ENCODE assay signal across 8 cellular contexts in genomic region chr17:58513391-58513912, GRCh38. TPM values are rescaled to one million over a fixed set of nuclear protein-coding genes. Genes with fewer than 3 reads are reported as not detected.
DNase-seq lines count a peak whose midpoint lies in the region; ATAC-seq and TF ChIP-seq lines count a peak whose summit lies in the region.

No MANE protein-coding gene starts in this region.

- no peak overlapping the region for H2BK5ac ChIP-seq in IMR-90 (ENCODE audit: low read depth, low read length, poor library complexity, severe bottlenecking)

- peak overlapping the region in 1 of 2 experiments; percentile 50; a peak in 2 of 4 replicates for H4K8ac ChIP-seq in IMR-90 (ENCODE audit: low read depth in 2 of 2, low read length in 2 of 2)

- no peak for TF ChIP-seq CTCF in IMR-90 (conservative IDR thresholded peaks at IDR 0.05; ENCODE audit: low read depth, low read length)

- POLR2A ChIA-PET in IMR-90 (lab: Charles Lee; ENCODE audit: unreplicated experiment) = no interaction called here

- in situ Hi-C loops in IMR-90 (cut with MboI; ENCODE audit: low sequenced_read_pairs) = loop anchor here (10.0 kb wide), 1 partner anchor 121 kb away; no protein-coding TSS in a partner anchor

- ATAC-seq in IMR-90 (ENCODE audit: low read depth) (no peak), HG03045 (IDR thresholded peaks at IDR 0.05; ENCODE audit: unreplicated experiment) (no peak)

- H3K9me1 ChIP-seq in IMR-90 (ENCODE audit: insufficient read depth, low read length) = peaks cover 22% of the 10 kb centered on the region; the same call in 1 of the 2 replicates

- H4K20me1 ChIP-seq in IMR-90 (ENCODE audit: insufficient read depth, low read length) = peaks cover 4% of the 10 kb centered on the region; the same call in 1 of the 2 replicates

- H2AK9ac ChIP-seq in IMR-90 (replicated peaks; ENCODE audit: low read depth, low read length, poor library complexity) = peak overlapping the region; percentile 98

- H3K4me3 ChIP-seq in IMR-90 (ENCODE audit: insufficient read depth, low read depth, low read length) = peak overlapping the region; percentile 64
- peak overlapping the region; percentile 80 for H3K4me3 ChIP-seq in adipocyte (ENCODE audit: low read length)
- H3K4me3 ChIP-seq in mesodermal cell (ENCODE audit: extremely low read depth, insufficient read depth, low read length, poor library complexity, severe bottlenecking) = peak overlapping the region; percentile 62

- peaks cover 12% of the 10 kb centered on the region; the same call in 1 of the 2 replicates for H3K4me1 ChIP-seq in IMR-90 (ENCODE audit: control insufficient read depth, insufficient read depth, low read length)
- H3K4me1 ChIP-seq in adipocyte (ENCODE audit: control insufficient read depth, insufficient read depth, low read length) = peaks cover 18% of the 10 kb centered on the region
- H3K4me1 ChIP-seq in mesodermal cell (ENCODE audit: control insufficient read depth, insufficient read depth, low read length, poor library complexity, severe bottlenecking) = peaks cover 3% of the 10 kb centered on the region

- no peak overlapping the region for H2AK5ac ChIP-seq in IMR-90 (ENCODE audit: low read depth, low read length)

- H3K27me3 ChIP-seq in IMR-90 (ENCODE audit: control insufficient read depth, insufficient read depth, low read length) (no peaks in the 10 kb centered on the region), adipocyte (replicated peaks; ENCODE audit: control insufficient read depth, insufficient read depth, low read length) (no peaks in the 10 kb centered on the region)

- 0% methylated on average over 1 of the region's 12 CpGs; no CpG with 5 or more reads in 1 of the 2 experiments for WGBS in IMR-90 (ENCODE audit: extremely low coverage in 2 of 2, insufficient read length in 1 of 2), 2 experiments
- WGBS in mesodermal cell (ENCODE audit: insufficient coverage in 2 of 2), 2 experiments = 22 to 32% methylated on average over 5 to 11 of the region's 12 CpGs

- no peak overlapping the region for H3K56ac ChIP-seq in IMR-90 (ENCODE audit: extremely low read depth, insufficient read depth, low read length)

- peak overlapping the region; percentile 89 for H2AFZ ChIP-seq in IMR-90 (replicated peaks; ENCODE audit: low read length, poor library complexity)

- no peak overlapping the region for H2BK15ac ChIP-seq in IMR-90 (ENCODE audit: low read depth, low read length)

- H3K27ac ChIP-seq in IMR-90 (ENCODE audit: insufficient read depth, low read length) = no peak overlapping the region
- H3K27ac ChIP-seq in mesodermal cell (ENCODE audit: low read depth, low read length, severe bottlenecking) = no peak overlapping the region

- TF ChIP-seq POLR2A in IMR-90 (IDR thresholded peaks at IDR 0.05; ENCODE audit: low read depth, low read length) = no peak

- dilution Hi-C loops in IMR-90 (cut with HindIII; ENCODE audit: low sequenced_read_pairs, unreplicated experiment) = no loop called here

- no peak overlapping the region for H4K5ac ChIP-seq in IMR-90 (ENCODE audit: low read depth, low read length)

- H3K9me3 ChIP-seq in IMR-90 (ENCODE audit: control insufficient read depth, insufficient read depth, low read length) = no peaks in the 10 kb centered on the region
- no peaks in the 10 kb centered on the region for H3K9me3 ChIP-seq in adipocyte (ENCODE audit: control insufficient read depth, low read length)
- no peaks in the 10 kb centered on the region for H3K9me3 ChIP-seq in mesodermal cell (ENCODE audit: control insufficient read depth, low read length)

- H3K9ac ChIP-seq in IMR-90 (ENCODE audit: low read depth, low read length) = peak overlapping the region; percentile 63
- no peak overlapping the region for H3K9ac ChIP-seq in adipocyte (ENCODE audit: low read length)

- no peak overlapping the region for H2BK20ac ChIP-seq in IMR-90 (ENCODE audit: low read depth, low read length)

- CTCF ChIA-PET in IMR-90 (lab: Yijun Ruan, JAX) = no interaction called here

- no peak overlapping the region for H3K23ac ChIP-seq in IMR-90 (ENCODE audit: low read depth, low read length)

- TF ChIP-seq RAD21 in IMR-90 (IDR thresholded peaks at IDR 0.05; ENCODE audit: low read length) = no peak

- BruUV-seq in IMR-90 (replicated peaks; lab: Mats Ljungman, UMichigan) = no TSS peak

- no peak overlapping the region for H4K91ac ChIP-seq in IMR-90 (ENCODE audit: insufficient read depth, low read depth, low read length)

- H3K4me2 ChIP-seq in IMR-90 (ENCODE audit: low read depth, low read length) = peak overlapping the region; percentile 80

- 0 out of 2 replicates have a peak overlapping the region, but pooled peaks have one; percentile 68 for H3K4ac ChIP-seq in IMR-90 (ENCODE audit: low read depth, low read length)

- no peak overlapping the region for H3K18ac ChIP-seq in IMR-90 (ENCODE audit: low read depth, low read length)

- peaks cover 5 to 54% of the 10 kb centered on the region in 2 experiments; a peak in 3 of 4 replicates for H3K79me1 ChIP-seq in IMR-90 (ENCODE audit: low read depth in 1 of 2, low read length in 2 of 2)

- H3K14ac ChIP-seq in IMR-90 (replicated peaks; ENCODE audit: low read depth, low read length) = 0 out of 2 replicates have a peak overlapping the region, but pooled peaks have one; percentile 52

- H2BK120ac ChIP-seq in IMR-90 (ENCODE audit: low read depth, low read length) = no peak overlapping the region

- DNase-seq in Ammon's horn (ENCODE audit: low spot score) (peak; percentile 43), IMR-90 (no peak), adipocyte (ENCODE audit: low read depth) (no peak), HCEC 1CT (no peak), cortex of kidney (lab: John Stamatoyannopoulos, UW) (no peak), MV-4-11 (lab: John Stamatoyannopoulos, UW) (no peak)

- H3K36me3 ChIP-seq in IMR-90 (ENCODE audit: control insufficient read depth, insufficient read depth, low read length) (peaks cover 28% of the 10 kb centered on the region), adipocyte (ENCODE audit: control insufficient read depth, insufficient read depth, low read length, severe bottlenecking) (peaks cover 41% of the 10 kb centered on the region), mesodermal cell (ENCODE audit: control insufficient read depth, insufficient read depth, low read length) (peaks cover 43% of the 10 kb centered on the region)

- intact Hi-C loops in IMR-90 (cut with micrococcal nuclease) = loop anchor here (10.0 kb wide), 1 partner anchor 271 kb away; no protein-coding TSS in a partner anchor

TF ChIP-seq in IMR-90, 13 proteins besides CTCF, POLR2A, EP300 and RAD21:
- TF ChIP-seq NFE2L2 (IDR thresholded peaks at IDR 0.05; ENCODE audit: low read depth, low read length) (no peak), USF2 (IDR thresholded peaks at IDR 0.05; ENCODE audit: low read depth, low read length) (no peak), RCOR1 (IDR thresholded peaks at IDR 0.05; ENCODE audit: insufficient replicate concordance, low read length) (no peak), BHLHE40 (IDR thresholded peaks at IDR 0.05; ENCODE audit: low read depth, low read length) (no peak), MAFK (IDR thresholded peaks at IDR 0.05; ENCODE audit: low read depth, low read length) (no peak), CHD1 (IDR thresholded peaks at IDR 0.05; ENCODE audit: low read depth, low read length) (no peak), MXI1 (IDR thresholded peaks at IDR 0.05; ENCODE audit: borderline replicate concordance, low read depth, low read length) (no peak), MAZ (IDR thresholded peaks at IDR 0.05; ENCODE audit: borderline replicate concordance, low read depth, low read length) (no peak), FOS (IDR thresholded peaks at IDR 0.05; ENCODE audit: low read depth, low read length) (no peak), RFX5 (IDR thresholded peaks at IDR 0.05; ENCODE audit: low read depth, low read length) (no peak), ELK1 (IDR thresholded peaks at IDR 0.05; ENCODE audit: borderline replicate concordance, low read depth, low read length) (no peak)

RNA-seq across cellular contexts. Expression of gene MTMR4, which starts 1.0 kb away (rescaled TPM):
- 42.5 and 60.0 TPM in 2 replicates for total RNA-seq in IMR-90 (2012; rRNA removed)
- 13.2 and 15.0 TPM in 2 replicates for polyA plus RNA-seq in IMR-90 (2012; rRNA removed)
- 7.9 and 11.2 TPM in 2 replicates for polyA plus RNA-seq in IMR-90 (2012; cell fraction: cytosol; rRNA removed)
- polyA plus RNA-seq in IMR-90 (2012; cell fraction: nucleus; rRNA removed; ENCODE audit: low replicate concordance) = 22.1 and 32.8 TPM in 2 replicates
- 20.9 TPM for polyA plus RNA-seq in mesodermal cell (2013, experiment 1 of 2)
- polyA plus RNA-seq in mesodermal cell (2013, experiment 2 of 2) = 20.1 TPM

RNA-seq across cellular contexts. Expression of gene HSF5, which starts 25.2 kb away (rescaled TPM):
- total RNA-seq in IMR-90 (2012; rRNA removed) = not detected in 2 replicates
- polyA plus RNA-seq in IMR-90 (2012; rRNA removed) = not detected in 2 replicates
- not detected in 2 replicates for polyA plus RNA-seq in IMR-90 (2012; cell fraction: cytosol; rRNA removed)
- polyA plus RNA-seq in IMR-90 (2012; cell fraction: nucleus; rRNA removed; ENCODE audit: low replicate concordance) = not detected in 2 replicates
- polyA plus RNA-seq in mesodermal cell (2013, experiment 1 of 2) = not detected
- not detected for polyA plus RNA-seq in mesodermal cell (2013, experiment 2 of 2)
